Comparison of ENCODE assay signal across 6 cellular contexts in the genomic region with DNA sequence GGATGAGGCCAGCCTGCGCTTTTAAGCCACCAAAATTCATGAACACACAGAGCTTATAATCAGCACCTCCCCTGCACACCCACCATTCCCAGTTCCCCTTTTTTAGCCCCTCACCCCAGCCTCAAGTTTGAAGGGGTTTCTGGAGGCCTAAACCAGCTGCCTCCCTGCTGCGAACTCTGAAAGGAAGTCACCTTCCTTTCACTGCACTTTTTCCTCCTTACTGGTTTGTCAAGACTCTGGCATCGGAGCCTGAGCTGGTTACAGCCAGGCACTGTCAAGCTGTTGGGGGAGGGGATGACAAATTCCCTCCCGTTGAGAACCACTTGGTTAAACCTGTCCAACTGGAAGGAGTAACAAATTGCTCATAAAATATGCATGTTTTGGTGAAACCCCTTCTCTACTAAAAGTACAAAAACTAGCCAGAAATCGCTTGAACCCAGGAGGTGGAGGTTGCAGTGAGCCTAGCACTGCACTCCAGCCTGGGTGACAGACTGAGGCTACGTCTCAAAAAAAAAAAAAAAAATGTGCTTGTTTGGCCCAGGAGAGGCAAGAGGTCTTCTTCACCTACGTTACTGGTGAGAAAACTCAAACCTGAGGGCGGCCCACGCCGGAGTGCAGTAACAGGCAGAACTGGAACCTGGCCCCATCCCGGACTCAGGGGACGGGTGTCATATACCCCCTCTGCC. TPM values are rescaled to one million over a fixed set of nuclear protein-coding genes. Genes with fewer than 3 reads are reported as not detected.
A peak's percentile ranks its signal among the peaks of the same experiment; 100 is the strongest.
DNase-seq lines count a peak whose midpoint lies in the region; ATAC-seq lines count a peak whose summit lies in the region.

No MANE protein-coding gene starts in this region.

- no peaks in the 10 kb centered on the region for H3K9me3 Mint-ChIP-seq in CD8-positive, alpha-beta memory T cell
- no peaks in the 10 kb centered on the region for H3K9me3 Mint-ChIP-seq in activated naive CD4-positive, alpha-beta T cell treated with anti-CD3 and anti-CD28 coated beads, Interleukin-2, amount 50 U/mL, for 72 hours

- POLR2A ChIA-PET in CD8-positive, alpha-beta memory T cell (lab: Charles Lee), result interaction anchor here (2.5 kb wide), 1 partner anchor 28 kb away, joined by 6 read pairs; no protein-coding TSS in a partner anchor

- peaks cover 15% of the 10 kb centered on the region for H3K4me1 ChIP-seq in CD8-positive, alpha-beta memory T cell (ENCODE audit: insufficient read depth, low read length)
- H3K4me1 ChIP-seq in mesodermal cell (ENCODE audit: control insufficient read depth, insufficient read depth, low read length, poor library complexity, severe bottlenecking), result peaks cover 14% of the 10 kb centered on the region

- no peaks in the 10 kb centered on the region for H3K27me3 ChIP-seq in CD8-positive, alpha-beta memory T cell (ENCODE audit: insufficient read depth, low read length, poor library complexity, severe bottlenecking)

- WGBS in mesodermal cell (ENCODE audit: insufficient coverage in 2 of 2), 2 experiments, result 65% methylated on average over 9 to 10 of the region's 12 CpGs

- ATAC-seq in HG02678 (IDR thresholded peaks at IDR 0.05; ENCODE audit: unreplicated experiment) (peak; percentile 1), HG02642 (IDR thresholded peaks at IDR 0.05; ENCODE audit: poor library complexity, unreplicated experiment) (no peak)
- peak; percentile 7 to 8 for ATAC-seq in activated naive CD4-positive, alpha-beta T cell treated with anti-CD3 and anti-CD28 coated beads, Interleukin-2, amount 50 U/mL, for 72 hours

- H3K9me3 ChIP-seq in CD8-positive, alpha-beta memory T cell (ENCODE audit: low read length), result no peaks in the 10 kb centered on the region
- no peaks in the 10 kb centered on the region for H3K9me3 ChIP-seq in mesodermal cell (ENCODE audit: control insufficient read depth, low read length)

- peak overlapping the region in 7 of 8 donors; percentile 29 to 86 (median 80) for H3K27ac Mint-ChIP-seq in CD8-positive, alpha-beta memory T cell
- H3K27ac Mint-ChIP-seq in activated naive CD4-positive, alpha-beta T cell treated with anti-CD3 and anti-CD28 coated beads, Interleukin-2, amount 50 U/mL, for 72 hours, result peak overlapping the region; percentile 29 to 84

- peaks cover 15 to 32% (median 19%) of the 10 kb centered on the region in 3 donors for H3K4me1 Mint-ChIP-seq in CD8-positive, alpha-beta memory T cell

- no peak overlapping the region for H3K4me3 ChIP-seq in CD8-positive, alpha-beta memory T cell (ENCODE audit: low read length)
- peak overlapping the region; percentile 60 for H3K4me3 ChIP-seq in mesodermal cell (ENCODE audit: extremely low read depth, insufficient read depth, low read length, poor library complexity, severe bottlenecking)

- H3K36me3 Mint-ChIP-seq in CD8-positive, alpha-beta memory T cell, result peaks cover 0 to 3% (median 0%) of the 10 kb centered on the region in 3 donors
- peaks cover 0 to 5% of the 10 kb centered on the region in 2 donors for H3K36me3 Mint-ChIP-seq in activated naive CD4-positive, alpha-beta T cell treated with anti-CD3 and anti-CD28 coated beads, Interleukin-2, amount 50 U/mL, for 72 hours

- H3K27ac ChIP-seq in CD8-positive, alpha-beta memory T cell (ENCODE audit: low read depth, low read length), result peak overlapping the region; percentile 70
- H3K27ac ChIP-seq in mesodermal cell (ENCODE audit: low read depth, low read length, severe bottlenecking), result peak overlapping the region; percentile 89

- H3K27me3 Mint-ChIP-seq in CD8-positive, alpha-beta memory T cell, result no peaks in the 10 kb centered on the region

- H3K36me3 ChIP-seq in CD8-positive, alpha-beta memory T cell (ENCODE audit: insufficient read depth, low read length), result no peaks in the 10 kb centered on the region
- peaks cover 14% of the 10 kb centered on the region for H3K36me3 ChIP-seq in mesodermal cell (ENCODE audit: control insufficient read depth, insufficient read depth, low read length)

- CTCF ChIA-PET in CD8-positive, alpha-beta memory T cell (lab: Charles Lee), result interaction anchor here (1.1 to 3.5 kb wide), 2 partner anchors 13 to 21 kb away, joined by 3 to 17 read pairs; a partner anchor contains a TSS

- no peak for DNase-seq in CD8-positive, alpha-beta memory T cell
- no peak for DNase-seq in activated naive CD4-positive, alpha-beta T cell treated with anti-CD3 and anti-CD28 coated beads, Interleukin-2, amount 50 U/mL, for 72 hours (ENCODE audit: low spot score in 2 of 2)
- no peak for DNase-seq in NCI-H1694 (lab: John Stamatoyannopoulos, UW)

- H3K4me3 Mint-ChIP-seq in CD8-positive, alpha-beta memory T cell, result peak overlapping the region in 3 of 7 donors; percentile 31 to 85 (median 45)

RNA-seq across cellular contexts. Expression of a gene that starts 0.7 kb away (rescaled TPM):
- total RNA-seq in CD8-positive, alpha-beta memory T cell, result 1 to 10 TPM; 6.3 to 6.6 TPM
- polyA plus RNA-seq in CD8-positive, alpha-beta memory T cell, result 4.6 TPM
- total RNA-seq in activated naive CD4-positive, alpha-beta T cell treated with anti-CD3 and anti-CD28 coated beads, Interleukin-2, amount 50 U/mL, for 72 hours, result 1 to 10 TPM; 8.5 to 10.0 TPM
- 2.6 TPM for polyA plus RNA-seq in mesodermal cell (2013, experiment 1 of 2)
- 2.7 TPM for polyA plus RNA-seq in mesodermal cell (2013, experiment 2 of 2)

RNA-seq across cellular contexts. Expression of a gene that starts 0.7 kb away (rescaled TPM):
- total RNA-seq in CD8-positive, alpha-beta memory T cell, result 10 to 100 TPM; 38.6 to 40.6 TPM
- 16.3 TPM for polyA plus RNA-seq in CD8-positive, alpha-beta memory T cell
- 10 to 100 TPM; 22.4 to 28.2 TPM for total RNA-seq in activated naive CD4-positive, alpha-beta T cell treated with anti-CD3 and anti-CD28 coated beads, Interleukin-2, amount 50 U/mL, for 72 hours
- polyA plus RNA-seq in mesodermal cell (2013, experiment 1 of 2), result 46.9 TPM
- polyA plus RNA-seq in mesodermal cell (2013, experiment 2 of 2), result 42.3 TPM

RNA-seq across cellular contexts. Expression of a gene that starts 19.2 kb away (rescaled TPM):
- 100 to 1,000 TPM; 105 to 114 TPM for total RNA-seq in CD8-positive, alpha-beta memory T cell
- polyA plus RNA-seq in CD8-positive, alpha-beta memory T cell, result 252 TPM
- 100 to 1,000 TPM; 109 to 110 TPM for total RNA-seq in activated naive CD4-positive, alpha-beta T cell treated with anti-CD3 and anti-CD28 coated beads, Interleukin-2, amount 50 U/mL, for 72 hours
- polyA plus RNA-seq in mesodermal cell (2013, experiment 1 of 2), result 82.9 TPM
- 63.1 TPM for polyA plus RNA-seq in mesodermal cell (2013, experiment 2 of 2)

RNA-seq across cellular contexts. Expression of a gene that starts 36.4 kb away (rescaled TPM):
- total RNA-seq in CD8-positive, alpha-beta memory T cell, result 10 to 100 TPM; 62.1 to 63.5 TPM
- 58.2 TPM for polyA plus RNA-seq in CD8-positive, alpha-beta memory T cell
- 10 to 100 TPM; 33.1 to 58.6 TPM for total RNA-seq in activated naive CD4-positive, alpha-beta T cell treated with anti-CD3 and anti-CD28 coated beads, Interleukin-2, amount 50 U/mL, for 72 hours
- polyA plus RNA-seq in mesodermal cell (2013, experiment 1 of 2), result 85.6 TPM
- polyA plus RNA-seq in mesodermal cell (2013, experiment 2 of 2), result 74.6 TPM

RNA-seq across cellular contexts. Expression of a gene that starts 41.1 kb away (rescaled TPM):
- 10 to 100 TPM; 42.8 to 43.1 TPM for total RNA-seq in CD8-positive, alpha-beta memory T cell
- polyA plus RNA-seq in CD8-positive, alpha-beta memory T cell, result 0.92 TPM
- total RNA-seq in activated naive CD4-positive, alpha-beta T cell treated with anti-CD3 and anti-CD28 coated beads, Interleukin-2, amount 50 U/mL, for 72 hours, result 10 to 100 TPM; 20.5 to 22.6 TPM
- polyA plus RNA-seq in mesodermal cell (2013, experiment 1 of 2), result 24.9 TPM
- polyA plus RNA-seq in mesodermal cell (2013, experiment 2 of 2), result 18.9 TPM
